Comparison of ENCODE assay signal across 10 cellular contexts in the genomic region with DNA sequence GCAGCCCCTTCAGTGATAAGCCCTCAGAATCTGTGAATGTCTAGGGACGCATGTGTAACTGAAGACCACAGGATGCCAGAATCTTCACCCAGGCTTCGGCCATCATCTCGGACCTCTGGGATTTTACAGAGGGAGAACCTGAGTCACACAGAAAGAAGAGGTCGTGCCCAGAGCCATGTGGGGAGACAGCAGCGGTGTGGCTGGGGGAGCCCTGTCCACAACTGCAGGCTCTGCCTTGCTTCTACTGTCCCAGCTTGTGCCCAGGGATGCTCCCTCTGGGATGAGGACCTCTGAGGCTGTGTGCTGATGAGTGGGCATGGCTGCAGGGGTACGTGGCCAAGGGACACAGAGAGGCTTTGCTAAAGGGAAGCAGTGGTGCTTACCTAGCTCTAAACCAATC.
"Had no signal": no experiment of that assay in that cellular context is flagged by ENCODE, and none has a peak within 500 bp of the region (broad histone marks: within the 10 kb centered on the region; RNA-seq: fewer than 3 reads in every experiment).

No MANE protein-coding gene starts in this region.

- ATAC-seq: HCT116, HepG2 had no signal

- H3K4me3 Mint-ChIP-seq: HFFc6 had no signal

- H3K4me1 ChIP-seq: HAP-1 had no signal

- H3K4me3 ChIP-seq: GM23248, HAP-1 had no signal

- H3K36me3 ChIP-seq: HAP-1 had no signal

- H3K36me3 Mint-ChIP-seq: IgD-negative memory B cell had no signal

- H3K27ac ChIP-seq: GM23248, HL-60 had no signal

- DNase-seq: GM23248, GOT3, H7, HFFc6, KBM-7 had no signal

- FAIRE-seq: HepG2 had no signal

- H3K27ac Mint-ChIP-seq: HFFc6, IgD-negative memory B cell had no signal

- H3K4me1 Mint-ChIP-seq: IgD-negative memory B cell had no signal

- H3K9me3 ChIP-seq: HAP-1 had no signal
